13 cellular contexts compared by ENCODE assay signal in the genomic region with DNA sequence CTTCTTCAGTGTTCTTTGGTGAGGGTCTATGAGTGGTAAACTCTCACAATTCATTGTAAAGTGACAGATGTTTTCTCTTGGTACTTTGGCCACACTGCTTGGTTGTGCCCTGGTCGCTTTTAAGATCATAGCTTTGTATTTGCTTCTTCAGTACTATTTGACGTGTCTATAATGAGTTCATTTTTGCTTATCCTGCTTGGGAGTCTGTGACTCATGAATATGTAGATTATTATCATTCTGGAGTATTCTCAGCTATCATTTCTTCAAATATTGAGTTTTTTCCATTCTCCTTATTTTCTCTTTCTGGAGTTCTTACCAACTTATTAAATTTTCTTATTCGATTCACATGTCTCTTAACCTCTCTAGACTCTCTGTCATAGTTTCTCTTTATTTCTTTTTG.
DNase-seq lines count a peak whose midpoint lies in the region; ATAC-seq, FAIRE-seq and TF ChIP-seq lines count a peak whose summit lies in the region.
"Had no signal": no experiment of that assay in that cellular context is flagged by ENCODE, and none has a peak within 500 bp of the region (broad histone marks: within the 10 kb centered on the region; RNA-seq: fewer than 3 reads in every experiment).

No MANE protein-coding gene starts in this region.

- H3K79me2 ChIP-seq in K562 (ENCODE audit: control insufficient read depth, insufficient read depth, low read length) (no peaks in the 10 kb centered on the region), osteoblast (ENCODE audit: insufficient read depth, low read length) (no peaks in the 10 kb centered on the region)

- H3K36me3 ChIP-seq in K562 (ENCODE audit: control insufficient read depth, insufficient read depth, low read length), result no peaks in the 10 kb centered on the region
- no peaks in the 10 kb centered on the region for H3K36me3 ChIP-seq in osteoblast (ENCODE audit: insufficient read depth, low read length)

- H3K9me1 ChIP-seq in K562 (ENCODE audit: control insufficient read depth, insufficient read depth, low read length), result no peaks in the 10 kb centered on the region

- in situ Hi-C loops in K562 (cut with MboI), result no loop called here

- intact Hi-C loops in K562 (cut with micrococcal nuclease) (no loop called here), left cardiac atrium (cut with DNase I) (no loop called here)

- no peak overlapping the region for H3K4me3 ChIP-seq in K562
- H3K4me3 ChIP-seq in osteoblast (ENCODE audit: insufficient read depth, low read length), result no peak overlapping the region
- H3K4me3 ChIP-seq: A549 had no signal

- no peak overlapping the region for H3K9ac ChIP-seq in K562 (ENCODE audit: insufficient read depth in 1 of 2, low read depth in 2 of 2, low read length in 2 of 2)

- ATAC-seq in K562 (no peak), GM18907 (IDR thresholded peaks at IDR 0.05; ENCODE audit: unreplicated experiment) (no peak), left cardiac atrium (no peak)
- ATAC-seq in stimulated activated naive CD8-positive, alpha-beta T cell treated with anti-CD3 and anti-CD28 coated beads, Interleukin-15, Interleukin-2, amounts not matched to agents 100 U/mL and 50 U/mL, for 24 hours, result no peak
- ATAC-seq: A549; CD8-positive, alpha-beta T cell had no signal

- TF ChIP-seq EP300 in K562 (IDR thresholded peaks at IDR 0.05; ENCODE audit: low read length), result no peak

- H3K4me1 ChIP-seq in K562 (replicated peaks in 1 of 2; ENCODE audit: control insufficient read depth in 2 of 2, insufficient read depth in 2 of 2, low read length in 2 of 2) (peaks cover 4 to 6% of the 10 kb centered on the region in 2 experiments; a peak in 2 of 5 replicates), osteoblast (ENCODE audit: insufficient read depth, low read length) (no peaks in the 10 kb centered on the region)
- H3K4me1 ChIP-seq: A549 had no signal

- no peak overlapping the region for H3K4me2 ChIP-seq in K562 (ENCODE audit: insufficient read depth, low read length)
- H3K4me2 ChIP-seq in osteoblast (ENCODE audit: insufficient read depth, low read length), result no peak overlapping the region
- H3K4me2 ChIP-seq: A549 had no signal

- BruUV-seq in K562 (replicated peaks; lab: Mats Ljungman, UMichigan), result no TSS peak

- H3K9me3 ChIP-seq in K562 (replicated peaks; ENCODE audit: control insufficient read depth, insufficient read depth, low read depth, low read length) (no peaks in the 10 kb centered on the region), osteoblast (ENCODE audit: low read depth, low read length) (no peaks in the 10 kb centered on the region)
- H3K9me3 ChIP-seq: A549 had no signal

- peaks cover 2% of the 10 kb centered on the region; the same call in 1 of the 2 replicates for H4K20me1 ChIP-seq in K562 (replicated peaks; ENCODE audit: control insufficient read depth, insufficient read depth, low read length)
- no peaks in the 10 kb centered on the region for H4K20me1 ChIP-seq in osteoblast (ENCODE audit: insufficient read depth, low read length)

- TF ChIP-seq CTCF in K562 (IDR thresholded peaks at IDR 0.05 in 2 of 3, conservative IDR thresholded peaks at IDR 0.05 in 1 of 3; ENCODE audit: insufficient read depth in 2 of 3, low read depth in 1 of 3, low read length in 3 of 3) (no peak), osteoblast (IDR thresholded peaks at IDR 0.05; ENCODE audit: extremely low read depth, low read depth, low read length) (no peak)

- peak; percentile 30 for DNase-seq in OCI-M1 (lab: John Stamatoyannopoulos, UW)
- DNase-seq in K562 (ENCODE audit: extremely low read depth in 1 of 4, low spot score in 3 of 4), result no peak
- DNase-seq in iris pigment epithelial cell (ENCODE audit: low read depth), result peak; percentile 41
- DNase-seq in stimulated activated naive CD8-positive, alpha-beta T cell treated with anti-CD3 and anti-CD28 coated beads, Interleukin-15, Interleukin-2, amounts not matched to agents 100 U/mL and 50 U/mL, for 24 hours, result no peak
- no peak for DNase-seq in osteoblast (ENCODE audit: insufficient read length, low spot score, missing footprints)
- no peak for DNase-seq in left cardiac atrium
- DNase-seq: CD8-positive, alpha-beta T cell; COR-L47; DND-41; GDM1; GOT3 had no signal

- POLR2A ChIA-PET in K562 (lab: Yijun Ruan, JAX), result interaction anchor here (1.1 kb wide), 1 partner anchor 67 kb away, joined by 4 read pairs; no protein-coding TSS in a partner anchor

- 4% methylated on average over 3 of the region's 3 CpGs for WGBS in K562 (ENCODE audit: insufficient coverage, low coverage, missing lambda C conversion rate)

- no peak for TF ChIP-seq POLR2A in K562 (conservative IDR thresholded peaks at IDR 0.05)

- no peak for FAIRE-seq in K562 (lab: Jason Lieb, UNC)
- FAIRE-seq: A549 had no signal

- H2AFZ ChIP-seq in K562 (ENCODE audit: low read depth, low read length), result no peak overlapping the region
- no peak overlapping the region for H2AFZ ChIP-seq in osteoblast (ENCODE audit: low read length)

- H3K27me3 ChIP-seq in K562 (ENCODE audit: control insufficient read depth in 2 of 2, insufficient read depth in 2 of 2, low read length in 2 of 2) (peaks cover 18 to 67% of the 10 kb centered on the region in 2 experiments), osteoblast (ENCODE audit: insufficient read depth, low read length) (no peaks in the 10 kb centered on the region)

- H3K27ac ChIP-seq in K562 (ENCODE audit: extremely low read depth, low read depth, low read length), result no peak overlapping the region
- H3K27ac ChIP-seq in osteoblast (ENCODE audit: low read depth, low read length), result no peak overlapping the region
- H3K27ac ChIP-seq: A549 had no signal

- no peak for TF ChIP-seq RAD21 in K562 (CRISPR knock-in tag; conservative IDR thresholded peaks at IDR 0.05 in 1 of 2, IDR thresholded peaks at IDR 0.05 in 1 of 2)

- CTCF ChIA-PET in K562 (lab: Yijun Ruan, JAX; ENCODE audit: low intra/inter-chr PET ratio), result interaction anchor here (0.7 kb wide), 1 partner anchor 1269 kb away, joined by 3 read pairs; no protein-coding TSS in a partner anchor

TF ChIP-seq in K562, 482 proteins besides CTCF, POLR2A, EP300 and RAD21:
- TF ChIP-seq FOSL1 (tag; conservative IDR thresholded peaks at IDR 0.05) (peak; percentile 66), JUND (IDR thresholded peaks at IDR 0.05; ENCODE audit: borderline replicate concordance, low read depth, low read length) (no peak), JUND (tag; IDR thresholded peaks at IDR 0.05; ENCODE audit: borderline replicate concordance, low read depth, low read length) (0 out of 3 replicates have a peak, but pooled peaks have one; percentile 32), ELF2 (CRISPR knock-in tag; IDR thresholded peaks at IDR 0.05) (no peak)
TF ChIP-seq in K562: peak in this region for 2.

Comparison
In these comparisons a context has a peak if more than half of its experiments do, and no peak if none do; other contexts are left out.
1. DNase-seq: peak in OCI-M1 (single experiment) and iris pigment epithelial cell (single experiment); none in K562 (0 of 4), stimulated activated naive CD8-positive, alpha-beta T cell treated with anti-CD3 and anti-CD28 coated beads, Interleukin-15, Interleukin-2, amounts not matched to agents 100 U/mL and 50 U/mL, for 24 hours (single experiment), osteoblast (single experiment) and left cardiac atrium (single experiment).